1 cellular context compared by ENCODE assay signal in genomic region chr9:6818292-6818922, GRCh38.
TF ChIP-seq lines count a peak whose summit lies in the region.

No MANE protein-coding gene starts in this region.

TF ChIP-seq in H1, 55 proteins besides CTCF, POLR2A, EP300 and RAD21:
- TF ChIP-seq MAFK (IDR thresholded peaks at IDR 0.05; ENCODE audit: low read depth, low read length) (no peak), JUN (IDR thresholded peaks at IDR 0.05; ENCODE audit: low read depth, low read length) (no peak), CBX8 (IDR thresholded peaks at IDR 0.05; ENCODE audit: borderline replicate concordance, low read depth, low read length) (no peak), BACH1 (IDR thresholded peaks at IDR 0.05; ENCODE audit: low read length) (no peak), BCL11A (IDR thresholded peaks at IDR 0.05; ENCODE audit: low read depth in 2 of 2, low read length in 2 of 2) (no peak), GABPA (IDR thresholded peaks at IDR 0.05; ENCODE audit: borderline replicate concordance, insufficient read depth, low read length) (no peak), BRCA1 (IDR thresholded peaks at IDR 0.05; ENCODE audit: low read depth, low read length) (no peak), RNF2 (IDR thresholded peaks at IDR 0.05; ENCODE audit: borderline replicate concordance, low read depth, low read length, missing control alignments, poor library complexity, severe bottlenecking) (no peak), MAX (IDR thresholded peaks at IDR 0.05) (no peak), HDAC6 (IDR thresholded peaks at IDR 0.05; ENCODE audit: low read depth, low read length) (no peak), TAF1 (IDR thresholded peaks at IDR 0.05; ENCODE audit: low read depth, low read length) (no peak), SIN3A (conservative IDR thresholded peaks at IDR 0.05 in 1 of 2, IDR thresholded peaks at IDR 0.05 in 1 of 2; ENCODE audit: low read depth in 1 of 2, low read length in 2 of 2) (no peak)
